ENCODE assay signal across 34 cellular contexts in genomic region chr2:164852086-164852485, GRCh38.
"Had no signal": no experiment of that assay in that cellular context is flagged by ENCODE, and none has a peak within 500 bp of the region (broad histone marks: within the 10 kb centered on the region; RNA-seq: fewer than 3 reads in every experiment).

No MANE protein-coding gene starts in this region.

- H3K36me3 ChIP-seq: MG63 had no signal

- H3K9ac ChIP-seq: KMS-11 had no signal

- H3K27me3 ChIP-seq: MG63 had no signal

- H3K4me3 ChIP-seq: MG63 had no signal

- H3K4me2 ChIP-seq: KMS-11 had no signal

- H3K27ac ChIP-seq: KMS-11 had no signal

- H3K9me3 ChIP-seq: MG63 had no signal

- DNase-seq: Karpas-422, Kasumi-1, MG63, MM.1S, MV-4-11, NCI-H1048, NCI-H1092, NCI-H1092 treated with DMSO at 0.1 percent for 48 hours, NCI-H1105, NCI-H1105 treated with DMSO at 0.1 percent for 48 hours, NCI-H1417, NCI-H1417 treated with DMSO at 0.1 percent for 48 hours, NCI-H1436, NCI-H1436 treated with DMSO at 0.1 percent for 48 hours, NCI-H146, NCI-H1694, NCI-H1694 treated with DMSO at 0.1 percent for 48 hours, NCI-H187, NCI-H187 treated with DMSO at 0.1 percent for 48 hours, NCI-H1930, NCI-H2029, NCI-H2029 treated with DMSO at 0.1 percent for 48 hours, NCI-H2081, NCI-H2081 treated with DMSO at 0.1 percent for 48 hours, NCI-H2107, NCI-H2171, NCI-H2171 treated with DMSO at 0.1 percent for 48 hours, NCI-H2227 treated with DMSO at 0.1 percent for 48 hours, NCI-H226, NCI-H345, NCI-H446, NCI-H446 treated with DMSO at 0.1 percent for 48 hours, NCI-H510A had no signal
